24 cellular contexts compared by ENCODE assay signal in genomic region chr7:139299296-139299695, GRCh38.
"Had no signal": no experiment of that assay in that cellular context is flagged by ENCODE, and none has a peak within 500 bp of the region (broad histone marks: within the 10 kb centered on the region; RNA-seq: fewer than 3 reads in every experiment).

No MANE protein-coding gene starts in this region.

- H3K9me3 ChIP-seq: breast epithelium, Peyer's patch had no signal

- H3K4me3 ChIP-seq: breast epithelium, K562, Peyer's patch had no signal

- H3K27me3 ChIP-seq: breast epithelium, Peyer's patch had no signal

- DNase-seq: activated CD4-positive, alpha-beta T cell treated with anti-CD3 and anti-CD28 coated beads, Interleukin-2, amount 10 ng/mL, durations not matched to agents 24 days and 14 days; activated CD4-positive, alpha-beta T cell treated with anti-CD3 and anti-CD28 coated beads, Interleukin-2, amount 50 U/mL, for 48 hours; activated CD4-positive, CD25-positive, alpha-beta regulatory T cell treated with anti-CD3 and anti-CD28 coated beads, Interleukin-2, amount 50 U/mL, for 72 hours; activated CD8-positive, alpha-beta memory T cell treated with anti-CD3 and anti-CD28 coated beads, Interleukin-2, amount 10 ng/mL, durations not matched to agents 7 days and 5 days; activated effector memory CD4-positive, alpha-beta T cell treated with Interleukin-2 at 50 U/mL for 16 hours; activated naive CD4-positive, alpha-beta T cell; activated T-cell treated with anti-CD3 and anti-CD28 coated beads, Interleukin-2, amount 50 U/mL, for 24 hours; aorta; Karpas-422; MM.1S; NCI-H1105 treated with DMSO at 0.1 percent for 48 hours; NCI-H1436 treated with DMSO at 0.1 percent for 48 hours; NCI-H187; NCI-H2081; NCI-H510A treated with DMSO at 0.1 percent for 48 hours; NCI-H69; NK-92 treated with Interleukin-12 subunit alpha and Interleukin-12 subunit beta, amount 100 ng/mL, for 24 hours; Peyer's patch; SHP77; T-helper 17 cell; T-helper 9 cell had no signal

- ATAC-seq: activated CD8-positive, alpha-beta memory T cell treated with anti-CD3 and anti-CD28 coated beads, Interleukin-2, amount 10 ng/mL, durations not matched to agents 7 days and 5 days; K562; T-helper 17 cell; WTC11 had no signal

- H3K36me3 ChIP-seq: breast epithelium had no signal

- H3K27ac ChIP-seq: breast epithelium, Peyer's patch had no signal

- H3K4me1 ChIP-seq: breast epithelium had no signal
